In genomic region chr9:30524311-30524710, GRCh38 we compare ENCODE assay signal across 20 cellular contexts.
"Had no signal": no experiment of that assay in that cellular context is flagged by ENCODE, and none has a peak within 500 bp of the region (broad histone marks: within the 10 kb centered on the region; RNA-seq: fewer than 3 reads in every experiment).

No MANE protein-coding gene starts in this region.

- H3K36me3 ChIP-seq: SJSA1 had no signal

- H3K9me3 ChIP-seq: SJSA1 had no signal

- DNase-seq: KBM-7, MV-4-11, NCI-H1048, NCI-H1105, NCI-H1417, NCI-H1436 treated with DMSO at 0.1 percent for 48 hours, NCI-H1694, NCI-H187 treated with DMSO at 0.1 percent for 48 hours, NCI-H2029 treated with DMSO at 0.1 percent for 48 hours, NCI-H226, NCI-H510A, NCI-H524 treated with DMSO at 0.1 percent for 48 hours, NCI-H69, NCI-H774, Right ventricle myocardium superior, RPMI8226, SIG-M5 had no signal

- H3K4me1 ChIP-seq: SJSA1 had no signal

- H3K27me3 ChIP-seq: SJSA1 had no signal

- FAIRE-seq: RCC 7860 had no signal

- H3K27ac ChIP-seq: SJSA1, SK-N-MC had no signal

- H3K4me3 ChIP-seq: SJSA1, SK-N-MC had no signal
